ENCODE assay signal across 12 cellular contexts in genomic region chr3:150739200-150739863, GRCh38.
DNase-seq lines count a peak whose midpoint lies in the region; ATAC-seq and TF ChIP-seq lines count a peak whose summit lies in the region.
"Had no signal": no experiment of that assay in that cellular context is flagged by ENCODE, and none has a peak within 500 bp of the region (broad histone marks: within the 10 kb centered on the region; RNA-seq: fewer than 3 reads in every experiment).

No MANE protein-coding gene starts in this region.

- peaks cover 9% of the 10 kb centered on the region; the same call in 1 of the 2 replicates for H3F3A ChIP-seq in SU-DHL-6 (ENCODE audit: insufficient read depth)

- DNase-seq in NOMO-1 treated with DMSO at 0.1 percent for 48 hours (lab: John Stamatoyannopoulos, UW; ENCODE audit: unreplicated experiment) = peak; percentile 8
- DNase-seq in NOMO-1 treated with dmso at 0.1 percent for 144 hours (lab: John Stamatoyannopoulos, UW; ENCODE audit: unreplicated experiment) = no peak
- DNase-seq in GM13977 (ENCODE audit: low spot score) = no peak
- no peak for DNase-seq in NCI-H226
- DNase-seq: effector CD4-positive, alpha-beta T cell; NCI-H510A; trophoblast cell had no signal

- H3K36me3 ChIP-seq in SU-DHL-6 (ENCODE audit: low read length) = no peaks in the 10 kb centered on the region
- H3K36me3 ChIP-seq in neutrophil = peaks cover 17% of the 10 kb centered on the region

- H3K4me1 ChIP-seq in neutrophil (ENCODE audit: control insufficient read depth in 1 of 2, insufficient read depth in 1 of 2, low read depth in 1 of 2, low read length in 1 of 2) = peaks cover 19 to 25% of the 10 kb centered on the region in 2 experiments

- H3K9me3 ChIP-seq in SU-DHL-6 (ENCODE audit: insufficient read depth, low read length) (no peaks in the 10 kb centered on the region), neutrophil (no peaks in the 10 kb centered on the region)

- H3K27me3 ChIP-seq in SU-DHL-6 (ENCODE audit: low read length) (no peaks in the 10 kb centered on the region), neutrophil (no peaks in the 10 kb centered on the region)

- H3K9ac ChIP-seq in SU-DHL-6 (ENCODE audit: low read length) = peak overlapping the region; percentile 3; the same call in 1 of the 2 replicates

- H3K4me3 ChIP-seq in SU-DHL-6 (ENCODE audit: insufficient read depth, low read length, poor library complexity, severe bottlenecking) = peak overlapping the region; percentile 16
- no peak overlapping the region for H3K4me3 ChIP-seq in neutrophil (ENCODE audit: low read depth in 1 of 2, low read length in 1 of 2)

- TF ChIP-seq CTCF in SU-DHL-6 (IDR thresholded peaks at IDR 0.05; ENCODE audit: insufficient read depth, low read length, poor library complexity, severe bottlenecking) (no peak), neutrophil (IDR thresholded peaks at IDR 0.05) (no peak), GM13977 (IDR thresholded peaks at IDR 0.05; ENCODE audit: extremely low read depth, insufficient read depth, missing control alignments) (no peak)

- no peaks in the 10 kb centered on the region for H3K9me2 ChIP-seq in SU-DHL-6 (replicated peaks; ENCODE audit: insufficient read depth, low read length)

- peaks cover 18% of the 10 kb centered on the region for H3K79me2 ChIP-seq in SU-DHL-6 (ENCODE audit: insufficient read depth, low read length)

- H4K20me1 ChIP-seq in SU-DHL-6 (ENCODE audit: low read depth, low read length) = no peaks in the 10 kb centered on the region

- H3K4me2 ChIP-seq in SU-DHL-6 (ENCODE audit: low read depth, low read length, poor library complexity, severe bottlenecking) = peak overlapping the region; percentile 56

- peak overlapping the region; percentile 60 for H3K27ac ChIP-seq in SU-DHL-6 (ENCODE audit: low read depth, low read length)
- peak overlapping the region; percentile 18 for H3K27ac ChIP-seq in neutrophil
- H3K27ac ChIP-seq: 22Rv1 had no signal

- peak; percentile 34 for ATAC-seq in HG02588 (IDR thresholded peaks at IDR 0.05; ENCODE audit: unreplicated experiment)
- no peak for ATAC-seq in HG03442 (IDR thresholded peaks at IDR 0.05; ENCODE audit: unreplicated experiment)

- in situ Hi-C loops in GM13977 (cut with MboI; ENCODE audit: low pct_unique_long_range_greater_than_20kb, low sequenced_read_pairs, unreplicated experiment) = loop anchor here (10.0 kb wide), 1 partner anchor 125 kb away; no protein-coding TSS in a partner anchor

- no peak overlapping the region for H2AFZ ChIP-seq in SU-DHL-6 (ENCODE audit: low read depth, low read length, severe bottlenecking)
